8 cellular contexts compared by ENCODE assay signal in genomic region chr5:112186401-112186990, GRCh38.
DNase-seq lines count a peak whose midpoint lies in the region; ATAC-seq and TF ChIP-seq lines count a peak whose summit lies in the region.

No MANE protein-coding gene starts in this region.

- no peaks in the 10 kb centered on the region for H3K36me3 Mint-ChIP-seq in activated T-helper 2 cell treated with anti-CD3 and anti-CD28 coated beads, Interferon-gamma antibody, Interleukin-2, Interleukin-4, amounts not matched to agents 10 μg/mL and 5 μg/mL and 100 μg/mL, durations not matched to agents 14 hours and 24 hours and 36 hours (ENCODE audit: low read depth)

- no peaks in the 10 kb centered on the region for H3F3A ChIP-seq in SU-DHL-6 (ENCODE audit: insufficient read depth)

- no peaks in the 10 kb centered on the region for H3K9me2 ChIP-seq in SU-DHL-6 (replicated peaks; ENCODE audit: insufficient read depth, low read length)

- DNase-seq in NCI-H1417 (lab: John Stamatoyannopoulos, UW) (peak in 2 of 3 experiments; percentile 45 to 53), NCI-H1417 treated with DMSO at 0.1 percent for 48 hours (lab: John Stamatoyannopoulos, UW) (no peak), foreskin keratinocyte (peak; percentile 13 to 41), superior temporal gyrus (ENCODE audit: extremely low spot score) (peak; percentile 78)
- DNase-seq in activated T-helper 2 cell treated with anti-CD3 and anti-CD28 coated beads, Interferon-gamma antibody, Interleukin-2, Interleukin-4, amounts not matched to agents 10 μg/mL and 5 μg/mL and 100 μg/mL, durations not matched to agents 14 hours and 24 hours and 36 hours (ENCODE audit: low spot score): no peak

- no peak overlapping the region for H2AFZ ChIP-seq in SU-DHL-6 (ENCODE audit: low read depth, low read length, severe bottlenecking)

- peaks cover 11% of the 10 kb centered on the region for H3K4me1 ChIP-seq in foreskin keratinocyte

- H3K36me3 ChIP-seq in SU-DHL-6 (ENCODE audit: low read length): no peaks in the 10 kb centered on the region

- H3K27ac ChIP-seq in SU-DHL-6 (ENCODE audit: low read depth, low read length) (no peak overlapping the region), foreskin keratinocyte (no peak overlapping the region)

- H3K79me2 ChIP-seq in SU-DHL-6 (ENCODE audit: insufficient read depth, low read length): no peaks in the 10 kb centered on the region

- no peak overlapping the region for H3K9ac ChIP-seq in SU-DHL-6 (ENCODE audit: low read length)

- no peak overlapping the region for H3K27ac Mint-ChIP-seq in activated T-helper 2 cell treated with anti-CD3 and anti-CD28 coated beads, Interferon-gamma antibody, Interleukin-2, Interleukin-4, amounts not matched to agents 10 μg/mL and 5 μg/mL and 100 μg/mL, durations not matched to agents 14 hours and 24 hours and 36 hours

- peaks cover 2% of the 10 kb centered on the region for H3K4me1 Mint-ChIP-seq in activated T-helper 2 cell treated with anti-CD3 and anti-CD28 coated beads, Interferon-gamma antibody, Interleukin-2, Interleukin-4, amounts not matched to agents 10 μg/mL and 5 μg/mL and 100 μg/mL, durations not matched to agents 14 hours and 24 hours and 36 hours (ENCODE audit: low read depth)

- H3K9me3 Mint-ChIP-seq in activated T-helper 2 cell treated with anti-CD3 and anti-CD28 coated beads, Interferon-gamma antibody, Interleukin-2, Interleukin-4, amounts not matched to agents 10 μg/mL and 5 μg/mL and 100 μg/mL, durations not matched to agents 14 hours and 24 hours and 36 hours: no peaks in the 10 kb centered on the region

- peak; percentile 69 for ATAC-seq in HG03354 (IDR thresholded peaks at IDR 0.05; ENCODE audit: poor library complexity, severe bottlenecking, unreplicated experiment)
- peak; percentile 10 for ATAC-seq in foreskin keratinocyte
- no peak for ATAC-seq in HG02678 (IDR thresholded peaks at IDR 0.05; ENCODE audit: unreplicated experiment)

- intact Hi-C loops in activated T-helper 2 cell treated with anti-CD3 and anti-CD28 coated beads, Interferon-gamma antibody, Interleukin-2, Interleukin-4, amounts not matched to agents 10 μg/mL and 5 μg/mL and 100 μg/mL, durations not matched to agents 14 hours and 24 hours and 36 hours (cut with micrococcal nuclease): no loop called here

- no peaks in the 10 kb centered on the region for H4K20me1 ChIP-seq in SU-DHL-6 (ENCODE audit: low read depth, low read length)

- no peak overlapping the region for H3K4me3 ChIP-seq in SU-DHL-6 (ENCODE audit: insufficient read depth, low read length, poor library complexity, severe bottlenecking)

- no peaks in the 10 kb centered on the region for H3K27me3 ChIP-seq in SU-DHL-6 (ENCODE audit: low read length)
- no peaks in the 10 kb centered on the region for H3K27me3 ChIP-seq in foreskin keratinocyte

- no peak overlapping the region for H3K4me3 Mint-ChIP-seq in activated T-helper 2 cell treated with anti-CD3 and anti-CD28 coated beads, Interferon-gamma antibody, Interleukin-2, Interleukin-4, amounts not matched to agents 10 μg/mL and 5 μg/mL and 100 μg/mL, durations not matched to agents 14 hours and 24 hours and 36 hours (ENCODE audit: low read depth)

- H3K4me2 ChIP-seq in SU-DHL-6 (ENCODE audit: low read depth, low read length, poor library complexity, severe bottlenecking): no peak overlapping the region

- no peaks in the 10 kb centered on the region for H3K9me3 ChIP-seq in SU-DHL-6 (ENCODE audit: insufficient read depth, low read length)

- TF ChIP-seq CTCF in SU-DHL-6 (IDR thresholded peaks at IDR 0.05; ENCODE audit: insufficient read depth, low read length, poor library complexity, severe bottlenecking) (peak; percentile 70), foreskin keratinocyte (conservative IDR thresholded peaks at IDR 0.05) (peak; percentile 71)

- H3K27me3 Mint-ChIP-seq in activated T-helper 2 cell treated with anti-CD3 and anti-CD28 coated beads, Interferon-gamma antibody, Interleukin-2, Interleukin-4, amounts not matched to agents 10 μg/mL and 5 μg/mL and 100 μg/mL, durations not matched to agents 14 hours and 24 hours and 36 hours (ENCODE audit: low read depth): peaks cover 54% of the 10 kb centered on the region

Comparison
In these comparisons a context has a peak if more than half of its experiments do, and no peak if none do; other contexts are left out.
1. DNase-seq: peak in NCI-H1417 (2 of 3), foreskin keratinocyte (2 of 2) and superior temporal gyrus (single experiment); none in NCI-H1417 treated with DMSO at 0.1 percent for 48 hours (single experiment) and activated T-helper 2 cell treated with anti-CD3 and anti-CD28 coated beads, Interferon-gamma antibody, Interleukin-2, Interleukin-4, amounts not matched to agents 10 μg/mL and 5 μg/mL and 100 μg/mL, durations not matched to agents 14 hours and 24 hours and 36 hours (single experiment).